ENCODE assay signal across 27 cellular contexts in the genomic region with DNA sequence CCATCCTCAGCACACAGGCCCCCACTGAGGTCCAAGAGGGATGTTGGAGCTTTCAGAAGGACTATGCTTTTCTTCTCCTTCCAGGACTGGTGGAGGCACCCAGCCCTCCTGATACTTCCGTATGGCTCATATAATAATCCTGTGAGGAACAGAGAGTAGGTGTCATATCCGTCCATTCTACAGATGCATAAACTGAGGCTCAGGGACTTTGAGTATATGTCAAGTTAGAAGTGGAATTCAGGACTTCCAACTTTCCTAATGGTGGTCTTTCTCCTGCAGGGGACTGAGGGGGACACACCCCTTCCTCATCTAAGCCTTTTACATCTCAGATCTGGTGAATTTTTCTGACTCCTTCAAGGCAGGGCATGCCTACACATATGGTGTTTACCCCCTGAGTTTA.
"Had no signal": no experiment of that assay in that cellular context is flagged by ENCODE, and none has a peak within 500 bp of the region (broad histone marks: within the 10 kb centered on the region; RNA-seq: fewer than 3 reads in every experiment).

No MANE protein-coding gene starts in this region.

- H3K9me3 ChIP-seq: suprapubic skin, testis, thoracic aorta, thyroid gland, tibial artery, transverse colon, upper lobe of left lung, upper lobe of right lung, uterus, vagina had no signal

- H3K27ac ChIP-seq: stomach, suprapubic skin, testis, thoracic aorta, thyroid gland, tibial artery, tibial nerve, transverse colon, upper lobe of left lung, upper lobe of right lung, uterus, vagina had no signal

- H3K27me3 ChIP-seq: stomach, testis, thyroid gland, tibial artery, tibial nerve, transverse colon, upper lobe of left lung, upper lobe of right lung, uterus, vagina had no signal

- FAIRE-seq: urothelium cell line had no signal

- H3K36me3 ChIP-seq: stomach, suprapubic skin, thoracic aorta, thyroid gland, tibial artery, tibial nerve, transverse colon, upper lobe of left lung, upper lobe of right lung, uterus, vagina had no signal

- H3K4me1 ChIP-seq: testis, transverse colon, uterus, vagina had no signal

- H3K4me3 ChIP-seq: stomach, suprapubic skin, testis, thoracic aorta, thyroid gland, tibial artery, tibial nerve, transverse colon, upper lobe of left lung, upper lobe of right lung, uterus, vagina had no signal

- DNase-seq: stimulated activated CD4-positive, alpha-beta T cell treated with anti-CD3 and anti-CD28 coated beads, Interleukin-2, amount 100 ng/mL, for 48 hours; stimulated activated CD4-positive, alpha-beta T cell treated with anti-CD3 and anti-CD28 coated beads, Interleukin-4, amount 100 ng/mL, for 1 hour; stimulated activated CD4-positive, alpha-beta T cell treated with anti-CD3 and anti-CD28 coated beads, Interleukin-4, amount 100 ng/mL, for 24 hours; stimulated activated CD4-positive, alpha-beta T cell treated with anti-CD3 and anti-CD28 coated beads, Interleukin-4, amount 100 ng/mL, for 4 hours; stimulated activated CD8-positive, alpha-beta memory T cell treated with anti-CD3 and anti-CD28 coated beads, Interleukin-4, amount 100 ng/mL, for 48 hours; stimulated activated naive B cell treated with anti-CD40 and anti-IgM and Interleukin-4, amounts not matched to agents 10 μg/mL and 1 μg/mL and 100 μg/mL, for 72 hours; stimulated activated naive CD4-positive, alpha-beta T cell; stimulated activated naive CD4-positive, alpha-beta T cell treated with Interleukin-2 at 50 U/mL for 16 hours; stimulated activated naive CD8-positive, alpha-beta T cell treated with anti-CD3 and anti-CD28 coated beads, Interleukin-15, amount 100 ng/mL, for 72 hours; stimulated activated naive CD8-positive, alpha-beta T cell treated with anti-CD3 and anti-CD28 coated beads, Interleukin-15, Interleukin-2, amounts not matched to agents 100 U/mL and 50 U/mL, for 24 hours; stomach; substantia nigra; testis; thyroid gland; tibial artery; transverse colon; trophoblast cell; upper lobe of left lung; upper lobe of right lung; uterus had no signal

- ATAC-seq: stimulated activated effector memory CD8-positive, alpha-beta T cell treated with anti-CD3 and anti-CD28 coated beads, Interleukin-12 subunit alpha, Interleukin-12 subunit beta, amount 100 ng/mL, for 72 hours; stimulated activated memory B cell treated with anti-CD40 and anti-IgM and Interleukin-4, amounts not matched to agents 10 μg/mL and 1 μg/mL and 100 μg/mL, for 72 hours; stimulated activated naive B cell treated with anti-CD40 and anti-IgM and Interleukin-4, amounts not matched to agents 10 μg/mL and 1 μg/mL and 100 μg/mL, for 72 hours; stimulated activated naive CD8-positive, alpha-beta T cell treated with anti-CD3 and anti-CD28 coated beads, Interleukin-15, amount 100 ng/mL, for 72 hours; stimulated activated naive CD8-positive, alpha-beta T cell treated with anti-CD3 and anti-CD28 coated beads, Interleukin-15, Interleukin-2, amounts not matched to agents 100 U/mL and 50 U/mL, for 24 hours; upper lobe of right lung had no signal
